In the genomic region with DNA sequence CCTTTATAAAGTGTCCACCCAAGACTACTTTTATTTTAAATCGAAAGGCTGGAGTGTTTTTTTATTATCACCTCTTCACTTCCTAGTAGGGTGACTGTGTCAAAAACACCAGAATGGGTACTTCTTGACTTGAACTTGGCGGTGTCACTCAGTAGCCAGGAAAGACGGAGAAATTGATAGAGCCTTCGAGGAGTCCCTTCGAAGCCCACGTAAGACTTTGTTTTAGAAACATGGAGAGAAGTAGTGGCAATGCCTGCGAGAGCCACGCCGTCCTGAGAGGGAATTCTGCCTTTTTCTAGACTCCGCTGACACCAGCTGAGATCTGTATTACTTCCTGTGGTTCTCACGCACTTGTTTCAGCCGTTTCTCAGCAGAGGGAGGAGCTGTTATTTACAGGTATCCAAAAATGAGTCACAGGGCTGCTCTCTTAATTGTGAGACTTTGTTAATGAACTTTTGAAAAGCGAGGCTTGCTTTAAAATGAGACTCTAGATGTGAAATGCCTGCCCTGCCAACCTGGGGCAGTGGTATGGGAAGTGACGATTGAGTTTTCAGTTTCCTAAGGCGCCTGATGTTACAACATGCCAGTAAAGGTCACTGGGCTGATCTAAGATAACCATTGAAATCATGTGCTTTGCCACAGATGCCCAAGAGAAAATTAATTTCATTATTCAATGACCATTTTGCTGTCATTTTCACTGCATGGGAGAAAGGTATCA, we compare ENCODE assay signal across 2 cellular contexts.
TF ChIP-seq lines count a peak whose summit lies in the region.

No MANE protein-coding gene starts in this region.

TF ChIP-seq in A549, 52 proteins besides CTCF, POLR2A, EP300 and RAD21:
- TF ChIP-seq KDM1A (IDR thresholded peaks at IDR 0.05; ENCODE audit: low read depth) (no peak), MYC (IDR thresholded peaks at IDR 0.05; ENCODE audit: borderline replicate concordance, low read length) (no peak), ZFP36 (IDR thresholded peaks at IDR 0.05; ENCODE audit: borderline replicate concordance, partially characterized antibody) (no peak)

TF ChIP-seq in GM12878, 131 proteins besides CTCF, POLR2A, EP300 and RAD21 (continues in another document):
- TF ChIP-seq ZNF622 (IDR thresholded peaks at IDR 0.05) (no peak), FOXK2 (IDR thresholded peaks at IDR 0.05) (no peak; the same call in 1 of the 2 replicates), RB1 (IDR thresholded peaks at IDR 0.05; ENCODE audit: borderline replicate concordance) (no peak), FOXM1 (IDR thresholded peaks at IDR 0.05; ENCODE audit: low read depth, low read length) (no peak; the same call in 1 of the 2 replicates), CREB1 (IDR thresholded peaks at IDR 0.05; ENCODE audit: low read depth) (peak; percentile 55), IKZF1 (conservative IDR thresholded peaks at IDR 0.05) (peak; percentile 80), TARDBP (IDR thresholded peaks at IDR 0.05; ENCODE audit: borderline replicate concordance) (peak; percentile 66; the same call in 1 of the 2 replicates), MEF2B (IDR thresholded peaks at IDR 0.05; ENCODE audit: partially characterized antibody, poor library complexity, severe bottlenecking) (peak; percentile 69), TAF1 (IDR thresholded peaks at IDR 0.05; ENCODE audit: borderline replicate concordance, low read depth, low read length) (peak; percentile 42; the same call in 1 of the 2 replicates), ZNF207 (IDR thresholded peaks at IDR 0.05; ENCODE audit: borderline replicate concordance) (no peak), TBL1XR1 (IDR thresholded peaks at IDR 0.05; ENCODE audit: low read depth, low read length) (no peak), RELA (IDR thresholded peaks at IDR 0.05; ENCODE audit: borderline replicate concordance, partially characterized antibody) (no peak), ZBED1 (IDR thresholded peaks at IDR 0.05; ENCODE audit: borderline replicate concordance) (peak; percentile 18; the same call in 1 of the 2 replicates), HDAC6 (IDR thresholded peaks at IDR 0.05; ENCODE audit: unreplicated experiment) (no peak), PAX8 (IDR thresholded peaks at IDR 0.05) (no peak), MYB (IDR thresholded peaks at IDR 0.05; ENCODE audit: borderline replicate concordance, low read depth, low read length) (peak; percentile 89), ZNF24 (IDR thresholded peaks at IDR 0.05) (no peak), SRF (IDR thresholded peaks at IDR 0.05; ENCODE audit: low read depth in 2 of 2, low read length in 2 of 2) (no peak), ASH2L (IDR thresholded peaks at IDR 0.05; ENCODE audit: borderline replicate concordance, low read depth) (no peak), NFYA (IDR thresholded peaks at IDR 0.05; ENCODE audit: borderline replicate concordance, low read depth, low read length) (no peak), DPF2 (IDR thresholded peaks at IDR 0.05) (peak; percentile 94), PML (IDR thresholded peaks at IDR 0.05; ENCODE audit: low read length) (peak; percentile 61), HDAC2 (IDR thresholded peaks at IDR 0.05) (no peak), SUPT20H (IDR thresholded peaks at IDR 0.05; ENCODE audit: borderline replicate concordance, control insufficient read depth, low read depth, low read length) (no peak), ZSCAN29 (IDR thresholded peaks at IDR 0.05) (no peak), SMARCA5 (IDR thresholded peaks at IDR 0.05) (no peak), STAT3 (IDR thresholded peaks at IDR 0.05; ENCODE audit: low read depth, low read length) (0 out of 2 replicates have a peak, but pooled peaks have one; percentile 90), POLR2AphosphoS2 (IDR thresholded peaks at IDR 0.05; ENCODE audit: low read depth, low read length) (peak; percentile 62; the same call in 1 of the 2 replicates), SMAD5 (IDR thresholded peaks at IDR 0.05; ENCODE audit: low read depth) (no peak; the same call in 1 of the 2 replicates), IKZF2 (IDR thresholded peaks at IDR 0.05) (peak; percentile 75 to 79), CHD4 (IDR thresholded peaks at IDR 0.05) (no peak), SMAD1 (IDR thresholded peaks at IDR 0.05; ENCODE audit: low read depth, partially characterized antibody) (peak; percentile 65), PAX5 (IDR thresholded peaks at IDR 0.05; ENCODE audit: borderline replicate concordance, low read depth, low read length) (0 out of 2 replicates have a peak, but pooled peaks have one; percentile 55), CBX3 (IDR thresholded peaks at IDR 0.05; ENCODE audit: borderline replicate concordance, low read depth) (no peak), BRCA1 (IDR thresholded peaks at IDR 0.05; ENCODE audit: low read depth, low read length) (no peak), SMC3 (IDR thresholded peaks at IDR 0.05; ENCODE audit: borderline replicate concordance, low read length) (peak; percentile 12; the same call in 1 of the 2 replicates), NFXL1 (IDR thresholded peaks at IDR 0.05; ENCODE audit: borderline replicate concordance) (no peak), IRF4 (IDR thresholded peaks at IDR 0.05; ENCODE audit: low read depth, low read length) (peak; percentile 73; the same call in 1 of the 2 replicates)
- TF ChIP-seq, protein P1, sequence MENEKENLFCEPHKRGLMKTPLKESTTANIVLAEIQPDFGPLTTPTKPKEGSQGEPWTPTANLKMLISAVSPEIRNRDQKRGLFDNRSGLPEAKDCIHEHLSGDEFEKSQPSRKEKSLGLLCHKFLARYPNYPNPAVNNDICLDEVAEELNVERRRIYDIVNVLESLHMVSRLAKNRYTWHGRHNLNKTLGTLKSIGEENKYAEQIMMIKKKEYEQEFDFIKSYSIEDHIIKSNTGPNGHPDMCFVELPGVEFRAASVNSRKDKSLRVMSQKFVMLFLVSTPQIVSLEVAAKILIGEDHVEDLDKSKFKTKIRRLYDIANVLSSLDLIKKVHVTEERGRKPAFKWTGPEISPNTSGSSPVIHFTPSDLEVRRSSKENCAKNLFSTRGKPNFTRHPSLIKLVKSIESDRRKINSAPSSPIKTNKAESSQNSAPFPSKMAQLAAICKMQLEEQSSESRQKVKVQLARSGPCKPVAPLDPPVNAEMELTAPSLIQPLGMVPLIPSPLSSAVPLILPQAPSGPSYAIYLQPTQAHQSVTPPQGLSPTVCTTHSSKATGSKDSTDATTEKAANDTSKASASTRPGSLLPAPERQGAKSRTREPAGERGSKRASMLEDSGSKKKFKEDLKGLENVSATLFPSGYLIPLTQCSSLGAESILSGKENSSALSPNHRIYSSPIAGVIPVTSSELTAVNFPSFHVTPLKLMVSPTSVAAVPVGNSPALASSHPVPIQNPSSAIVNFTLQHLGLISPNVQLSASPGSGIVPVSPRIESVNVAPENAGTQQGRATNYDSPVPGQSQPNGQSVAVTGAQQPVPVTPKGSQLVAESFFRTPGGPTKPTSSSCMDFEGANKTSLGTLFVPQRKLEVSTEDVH (IDR thresholded peaks at IDR 0.05; ENCODE audit: low read depth, partially characterized antibody): no peak
- TF ChIP-seq, protein P2, sequence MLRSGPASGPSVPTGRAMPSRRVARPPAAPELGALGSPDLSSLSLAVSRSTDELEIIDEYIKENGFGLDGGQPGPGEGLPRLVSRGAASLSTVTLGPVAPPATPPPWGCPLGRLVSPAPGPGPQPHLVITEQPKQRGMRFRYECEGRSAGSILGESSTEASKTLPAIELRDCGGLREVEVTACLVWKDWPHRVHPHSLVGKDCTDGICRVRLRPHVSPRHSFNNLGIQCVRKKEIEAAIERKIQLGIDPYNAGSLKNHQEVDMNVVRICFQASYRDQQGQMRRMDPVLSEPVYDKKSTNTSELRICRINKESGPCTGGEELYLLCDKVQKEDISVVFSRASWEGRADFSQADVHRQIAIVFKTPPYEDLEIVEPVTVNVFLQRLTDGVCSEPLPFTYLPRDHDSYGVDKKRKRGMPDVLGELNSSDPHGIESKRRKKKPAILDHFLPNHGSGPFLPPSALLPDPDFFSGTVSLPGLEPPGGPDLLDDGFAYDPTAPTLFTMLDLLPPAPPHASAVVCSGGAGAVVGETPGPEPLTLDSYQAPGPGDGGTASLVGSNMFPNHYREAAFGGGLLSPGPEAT (IDR thresholded peaks at IDR 0.05; ENCODE audit: low read depth): peak; percentile 77; the same call in 1 of the 2 replicates
- TF ChIP-seq, protein P3, sequence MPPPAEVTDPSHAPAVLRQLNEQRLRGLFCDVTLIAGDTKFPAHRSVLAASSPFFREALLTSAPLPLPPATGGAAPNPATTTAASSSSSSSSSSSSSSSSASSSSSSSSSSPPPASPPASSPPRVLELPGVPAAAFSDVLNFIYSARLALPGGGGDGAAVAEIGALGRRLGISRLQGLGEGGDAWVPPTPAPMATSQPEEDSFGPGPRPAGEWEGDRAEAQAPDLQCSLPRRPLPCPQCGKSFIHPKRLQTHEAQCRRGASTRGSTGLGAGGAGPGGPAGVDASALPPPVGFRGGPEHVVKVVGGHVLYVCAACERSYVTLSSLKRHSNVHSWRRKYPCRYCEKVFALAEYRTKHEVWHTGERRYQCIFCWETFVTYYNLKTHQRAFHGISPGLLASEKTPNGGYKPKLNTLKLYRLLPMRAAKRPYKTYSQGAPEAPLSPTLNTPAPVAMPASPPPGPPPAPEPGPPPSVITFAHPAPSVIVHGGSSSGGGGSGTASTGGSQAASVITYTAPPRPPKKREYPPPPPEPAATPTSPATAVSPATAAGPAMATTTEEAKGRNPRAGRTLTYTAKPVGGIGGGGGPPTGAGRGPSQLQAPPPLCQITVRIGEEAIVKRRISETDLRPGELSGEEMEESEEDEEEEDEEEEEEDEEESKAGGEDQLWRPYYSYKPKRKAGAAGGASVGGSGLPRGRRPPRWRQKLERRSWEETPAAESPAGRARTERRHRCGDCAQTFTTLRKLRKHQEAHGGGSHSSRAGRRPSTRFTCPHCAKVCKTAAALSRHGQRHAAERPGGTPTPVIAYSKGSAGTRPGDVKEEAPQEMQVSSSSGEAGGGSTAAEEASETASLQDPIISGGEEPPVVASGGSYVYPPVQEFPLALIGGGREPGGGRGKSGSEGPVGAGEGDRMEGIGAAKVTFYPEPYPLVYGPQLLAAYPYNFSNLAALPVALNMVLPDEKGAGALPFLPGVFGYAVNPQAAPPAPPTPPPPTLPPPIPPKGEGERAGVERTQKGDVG (CRISPR knock-in tag; IDR thresholded peaks at IDR 0.05): no peak
- TF ChIP-seq, protein P4, sequence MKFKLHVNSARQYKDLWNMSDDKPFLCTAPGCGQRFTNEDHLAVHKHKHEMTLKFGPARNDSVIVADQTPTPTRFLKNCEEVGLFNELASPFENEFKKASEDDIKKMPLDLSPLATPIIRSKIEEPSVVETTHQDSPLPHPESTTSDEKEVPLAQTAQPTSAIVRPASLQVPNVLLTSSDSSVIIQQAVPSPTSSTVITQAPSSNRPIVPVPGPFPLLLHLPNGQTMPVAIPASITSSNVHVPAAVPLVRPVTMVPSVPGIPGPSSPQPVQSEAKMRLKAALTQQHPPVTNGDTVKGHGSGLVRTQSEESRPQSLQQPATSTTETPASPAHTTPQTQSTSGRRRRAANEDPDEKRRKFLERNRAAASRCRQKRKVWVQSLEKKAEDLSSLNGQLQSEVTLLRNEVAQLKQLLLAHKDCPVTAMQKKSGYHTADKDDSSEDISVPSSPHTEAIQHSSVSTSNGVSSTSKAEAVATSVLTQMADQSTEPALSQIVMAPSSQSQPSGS (IDR thresholded peaks at IDR 0.05; ENCODE audit: low read length): peak; percentile 68
- TF ChIP-seq, protein P5, sequence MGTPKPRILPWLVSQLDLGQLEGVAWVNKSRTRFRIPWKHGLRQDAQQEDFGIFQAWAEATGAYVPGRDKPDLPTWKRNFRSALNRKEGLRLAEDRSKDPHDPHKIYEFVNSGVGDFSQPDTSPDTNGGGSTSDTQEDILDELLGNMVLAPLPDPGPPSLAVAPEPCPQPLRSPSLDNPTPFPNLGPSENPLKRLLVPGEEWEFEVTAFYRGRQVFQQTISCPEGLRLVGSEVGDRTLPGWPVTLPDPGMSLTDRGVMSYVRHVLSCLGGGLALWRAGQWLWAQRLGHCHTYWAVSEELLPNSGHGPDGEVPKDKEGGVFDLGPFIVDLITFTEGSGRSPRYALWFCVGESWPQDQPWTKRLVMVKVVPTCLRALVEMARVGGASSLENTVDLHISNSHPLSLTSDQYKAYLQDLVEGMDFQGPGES (IDR thresholded peaks at IDR 0.05): no peak
- TF ChIP-seq, protein P6, sequence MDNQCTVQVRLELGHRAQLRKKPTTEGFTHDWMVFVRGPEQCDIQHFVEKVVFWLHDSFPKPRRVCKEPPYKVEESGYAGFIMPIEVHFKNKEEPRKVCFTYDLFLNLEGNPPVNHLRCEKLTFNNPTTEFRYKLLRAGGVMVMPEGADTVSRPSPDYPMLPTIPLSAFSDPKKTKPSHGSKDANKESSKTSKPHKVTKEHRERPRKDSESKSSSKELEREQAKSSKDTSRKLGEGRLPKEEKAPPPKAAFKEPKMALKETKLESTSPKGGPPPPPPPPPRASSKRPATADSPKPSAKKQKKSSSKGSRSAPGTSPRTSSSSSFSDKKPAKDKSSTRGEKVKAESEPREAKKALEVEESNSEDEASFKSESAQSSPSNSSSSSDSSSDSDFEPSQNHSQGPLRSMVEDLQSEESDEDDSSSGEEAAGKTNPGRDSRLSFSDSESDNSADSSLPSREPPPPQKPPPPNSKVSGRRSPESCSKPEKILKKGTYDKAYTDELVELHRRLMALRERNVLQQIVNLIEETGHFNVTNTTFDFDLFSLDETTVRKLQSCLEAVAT (IDR thresholded peaks at IDR 0.05): no peak
- TF ChIP-seq, protein P7, sequence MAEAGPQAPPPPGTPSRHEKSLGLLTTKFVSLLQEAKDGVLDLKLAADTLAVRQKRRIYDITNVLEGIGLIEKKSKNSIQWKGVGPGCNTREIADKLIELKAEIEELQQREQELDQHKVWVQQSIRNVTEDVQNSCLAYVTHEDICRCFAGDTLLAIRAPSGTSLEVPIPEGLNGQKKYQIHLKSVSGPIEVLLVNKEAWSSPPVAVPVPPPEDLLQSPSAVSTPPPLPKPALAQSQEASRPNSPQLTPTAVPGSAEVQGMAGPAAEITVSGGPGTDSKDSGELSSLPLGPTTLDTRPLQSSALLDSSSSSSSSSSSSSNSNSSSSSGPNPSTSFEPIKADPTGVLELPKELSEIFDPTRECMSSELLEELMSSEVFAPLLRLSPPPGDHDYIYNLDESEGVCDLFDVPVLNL (IDR thresholded peaks at IDR 0.05; ENCODE audit: low read depth, low read length): 0 out of 2 replicates have a peak, but pooled peaks have one; percentile 23
- TF ChIP-seq, protein P8, sequence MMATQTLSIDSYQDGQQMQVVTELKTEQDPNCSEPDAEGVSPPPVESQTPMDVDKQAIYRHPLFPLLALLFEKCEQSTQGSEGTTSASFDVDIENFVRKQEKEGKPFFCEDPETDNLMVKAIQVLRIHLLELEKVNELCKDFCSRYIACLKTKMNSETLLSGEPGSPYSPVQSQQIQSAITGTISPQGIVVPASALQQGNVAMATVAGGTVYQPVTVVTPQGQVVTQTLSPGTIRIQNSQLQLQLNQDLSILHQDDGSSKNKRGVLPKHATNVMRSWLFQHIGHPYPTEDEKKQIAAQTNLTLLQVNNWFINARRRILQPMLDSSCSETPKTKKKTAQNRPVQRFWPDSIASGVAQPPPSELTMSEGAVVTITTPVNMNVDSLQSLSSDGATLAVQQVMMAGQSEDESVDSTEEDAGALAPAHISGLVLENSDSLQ (IDR thresholded peaks at IDR 0.05): peak; percentile 65
